In genomic region chr5:57595530-57596098, GRCh38 we compare ENCODE assay signal across 18 cellular contexts.
DNase-seq lines count a peak whose midpoint lies in the region; ATAC-seq and TF ChIP-seq lines count a peak whose summit lies in the region.
"Had no signal": no experiment of that assay in that cellular context is flagged by ENCODE, and none has a peak within 500 bp of the region (broad histone marks: within the 10 kb centered on the region; RNA-seq: fewer than 3 reads in every experiment).

No MANE protein-coding gene starts in this region.

- CTCF ChIA-PET in activated CD4-positive, alpha-beta memory T cell treated with anti-CD3 and anti-CD28 coated beads, Interleukin-2, amount 10 ng/mL, durations not matched to agents 7 days and 5 days (lab: Charles Lee): no interaction called here

- WGBS in body of pancreas, 2 donors: 40 to 48% methylated on average over 1 of the region's 1 CpG
- 58 to 72% methylated on average over 1 of the region's 1 CpG for WGBS in tibial nerve, 2 donors

- TF ChIP-seq EP300 in tibial nerve (IDR thresholded peaks at IDR 0.05): no peak

- peak; percentile 63 for DNase-seq in COR-L47 (lab: John Stamatoyannopoulos, UW)
- DNase-seq in NCI-H1105 treated with DMSO at 0.1 percent for 48 hours (lab: John Stamatoyannopoulos, UW): peak; percentile 75
- DNase-seq in NCI-H69 (lab: John Stamatoyannopoulos, UW): peak; percentile 90
- DNase-seq in fibroblast of the aortic adventitia (ENCODE audit: low read depth): peak; percentile 28
- DNase-seq in body of pancreas: no peak
- no peak for DNase-seq in tibial nerve (ENCODE audit: low spot score in 2 of 2)
- DNase-seq in GM19240 (ENCODE audit: insufficient read length, low spot score): no peak
- DNase-seq in activated CD4-positive, alpha-beta memory T cell treated with anti-CD3 and anti-CD28 coated beads, Interleukin-2, amount 10 ng/mL, durations not matched to agents 7 days and 5 days: no peak
- DNase-seq: CD4-positive, CD25-positive, alpha-beta regulatory T cell; GF-D8; NCI-H1048; NK-92 treated with Interleukin-12 subunit alpha and Interleukin-12 subunit beta, amount 100 ng/mL, for 24 hours; OCI-M1; T-cell had no signal

- POLR2A ChIA-PET in activated CD4-positive, alpha-beta memory T cell treated with anti-CD3 and anti-CD28 coated beads, Interleukin-2, amount 10 ng/mL, durations not matched to agents 7 days and 5 days (lab: Charles Lee): no interaction called here

- no peaks in the 10 kb centered on the region for H3K27me3 Mint-ChIP-seq in activated CD4-positive, alpha-beta memory T cell treated with anti-CD3 and anti-CD28 coated beads, Interleukin-2, amount 10 ng/mL, durations not matched to agents 7 days and 5 days

- ATAC-seq in body of pancreas: no peak
- ATAC-seq: HCT116, K562, T-cell had no signal

- H3K36me3 ChIP-seq in body of pancreas (replicated peaks in 1 of 2; ENCODE audit: insufficient read depth in 1 of 2, low read depth in 2 of 2): no peaks in the 10 kb centered on the region
- no peaks in the 10 kb centered on the region for H3K36me3 ChIP-seq in tibial nerve
- H3K36me3 ChIP-seq: SJSA1 had no signal

- H3K27me3 ChIP-seq in body of pancreas (no peaks in the 10 kb centered on the region), tibial nerve (no peaks in the 10 kb centered on the region)
- H3K27me3 ChIP-seq: SJSA1 had no signal

- intact Hi-C loops in body of pancreas (cut with DNase I): no loop called here

- H3K4me3 Mint-ChIP-seq in activated CD4-positive, alpha-beta memory T cell treated with anti-CD3 and anti-CD28 coated beads, Interleukin-2, amount 10 ng/mL, durations not matched to agents 7 days and 5 days: no peak overlapping the region
- H3K4me3 Mint-ChIP-seq: CD4-positive, CD25-positive, alpha-beta regulatory T cell; T-cell had no signal

- no peaks in the 10 kb centered on the region for H3K4me1 Mint-ChIP-seq in activated CD4-positive, alpha-beta memory T cell treated with anti-CD3 and anti-CD28 coated beads, Interleukin-2, amount 10 ng/mL, durations not matched to agents 7 days and 5 days
- H3K4me1 Mint-ChIP-seq: CD4-positive, CD25-positive, alpha-beta regulatory T cell; T-cell had no signal

- H3K36me3 Mint-ChIP-seq in activated CD4-positive, alpha-beta memory T cell treated with anti-CD3 and anti-CD28 coated beads, Interleukin-2, amount 10 ng/mL, durations not matched to agents 7 days and 5 days (ENCODE audit: low read depth): no peaks in the 10 kb centered on the region
- H3K36me3 Mint-ChIP-seq: CD4-positive, CD25-positive, alpha-beta regulatory T cell; T-cell had no signal

- no peak overlapping the region for H3K27ac Mint-ChIP-seq in activated CD4-positive, alpha-beta memory T cell treated with anti-CD3 and anti-CD28 coated beads, Interleukin-2, amount 10 ng/mL, durations not matched to agents 7 days and 5 days
- H3K27ac Mint-ChIP-seq: CD4-positive, CD25-positive, alpha-beta regulatory T cell; T-cell had no signal

- TF ChIP-seq CTCF in fibroblast of the aortic adventitia (IDR thresholded peaks at IDR 0.05; ENCODE audit: insufficient read depth, low read length): no peak
- TF ChIP-seq CTCF in body of pancreas (IDR thresholded peaks at IDR 0.05): no peak
- no peak for TF ChIP-seq CTCF in tibial nerve (IDR thresholded peaks at IDR 0.05)

- H3K4me1 ChIP-seq in body of pancreas (no peaks in the 10 kb centered on the region), tibial nerve (peaks cover 0 to 7% (median 0%) of the 10 kb centered on the region in 4 donors)

- H3K27ac ChIP-seq in body of pancreas (no peak overlapping the region), tibial nerve (no peak overlapping the region)
- H3K27ac ChIP-seq: RWPE1, SJSA1 had no signal

- H3K4me3 ChIP-seq in fibroblast of the aortic adventitia (ENCODE audit: low read depth, low read length) (no peak overlapping the region), body of pancreas (no peak overlapping the region), tibial nerve (no peak overlapping the region)
- H3K4me3 ChIP-seq: K562, SJSA1 had no signal

- H3K9me3 Mint-ChIP-seq in activated CD4-positive, alpha-beta memory T cell treated with anti-CD3 and anti-CD28 coated beads, Interleukin-2, amount 10 ng/mL, durations not matched to agents 7 days and 5 days: no peaks in the 10 kb centered on the region
- H3K9me3 Mint-ChIP-seq: T-cell had no signal

- H3K9me3 ChIP-seq in body of pancreas: no peaks in the 10 kb centered on the region
- no peaks in the 10 kb centered on the region for H3K9me3 ChIP-seq in tibial nerve
- H3K9me3 ChIP-seq: SJSA1 had no signal

- TF ChIP-seq POLR2A in body of pancreas (IDR thresholded peaks at IDR 0.05) (no peak), tibial nerve (IDR thresholded peaks at IDR 0.05) (no peak)

Comparison
In these comparisons a context has a peak if more than half of its experiments do, and no peak if none do; other contexts are left out.
1. DNase-seq: peak in COR-L47 (single experiment), NCI-H1105 treated with DMSO at 0.1 percent for 48 hours (single experiment), NCI-H69 (single experiment) and fibroblast of the aortic adventitia (single experiment); none in body of pancreas (0 of 4), tibial nerve (0 of 2), GM19240 (single experiment) and activated CD4-positive, alpha-beta memory T cell treated with anti-CD3 and anti-CD28 coated beads, Interleukin-2, amount 10 ng/mL, durations not matched to agents 7 days and 5 days (single experiment).